9 cellular contexts compared by ENCODE assay signal in genomic region chr7:76262683-76263402, GRCh38. TPM values are rescaled to one million over a fixed set of nuclear protein-coding genes. Genes with fewer than 3 reads are reported as not detected.
DNase-seq lines count a peak whose midpoint lies in the region; ATAC-seq and TF ChIP-seq lines count a peak whose summit lies in the region.
"Had no signal": no experiment of that assay in that cellular context is flagged by ENCODE, and none has a peak within 500 bp of the region (broad histone marks: within the 10 kb centered on the region; RNA-seq: fewer than 3 reads in every experiment).

No MANE protein-coding gene starts in this region.

- no peak overlapping the region; the same call in 2 of the 3 replicates for H3K4me3 Mint-ChIP-seq in GM23338
- H3K4me3 Mint-ChIP-seq in activated CD4-positive, alpha-beta memory T cell treated with anti-CD3 and anti-CD28 coated beads for 36 hours: no peak overlapping the region
- H3K4me3 Mint-ChIP-seq: T-helper 1 cell treated with Interleukin-12 subunit alpha and Interleukin-12 subunit beta and Interleukin-4 antibody, amounts not matched to agents 30 μg/mL and 1 μg/mL, for 36 hours had no signal

- H3K9me3 ChIP-seq in osteoblast (ENCODE audit: low read depth, low read length) (no peaks in the 10 kb centered on the region), suprapubic skin (no peaks in the 10 kb centered on the region)

- no peak for TF ChIP-seq EP300 in suprapubic skin (IDR thresholded peaks at IDR 0.05)

- ATAC-seq in GM23338: peak; percentile 48

- CTCF ChIA-PET in activated CD4-positive, alpha-beta memory T cell treated with anti-CD3 and anti-CD28 coated beads for 36 hours (lab: Charles Lee): interaction anchor here (0.6 to 5.0 kb wide), 15 partner anchors 11 to 243 kb away, joined by 3 to 48 read pairs (median 4); partner anchors contain the start of genes HSPB1 and MDH2

- H3K79me2 ChIP-seq in GM23338 (replicated peaks; ENCODE audit: insufficient read depth) (no peaks in the 10 kb centered on the region), osteoblast (ENCODE audit: insufficient read depth, low read length) (no peaks in the 10 kb centered on the region)

- H2AFZ ChIP-seq in GM23338 (no peak overlapping the region), osteoblast (ENCODE audit: low read length) (no peak overlapping the region)

- no peaks in the 10 kb centered on the region for H3K36me3 ChIP-seq in GM23338 (ENCODE audit: insufficient read depth)
- H3K36me3 ChIP-seq in osteoblast (ENCODE audit: insufficient read depth, low read length): no peaks in the 10 kb centered on the region
- H3K36me3 ChIP-seq in suprapubic skin: no peaks in the 10 kb centered on the region

- DNase-seq in CMK (ENCODE audit: low read depth) (peak; percentile 40), GM23338 (ENCODE audit: low spot score) (peak; percentile 93), NCI-H2196 (lab: John Stamatoyannopoulos, UW; ENCODE audit: unreplicated experiment) (peak; percentile 78), foreskin melanocyte (peak; percentile 48), osteoblast (ENCODE audit: insufficient read length, low spot score, missing footprints) (peak; percentile 96), 8988T (no peak), suprapubic skin (ENCODE audit: low spot score in 2 of 2) (no peak)
- DNase-seq in activated CD4-positive, alpha-beta memory T cell treated with anti-CD3 and anti-CD28 coated beads for 36 hours: peak; percentile 54

- H3K4me1 Mint-ChIP-seq in GM23338: peaks cover 35% of the 10 kb centered on the region
- peaks cover under 1% of the 10 kb centered on the region for H3K4me1 Mint-ChIP-seq in activated CD4-positive, alpha-beta memory T cell treated with anti-CD3 and anti-CD28 coated beads for 36 hours (ENCODE audit: low read depth)

- POLR2A ChIA-PET in activated CD4-positive, alpha-beta memory T cell treated with anti-CD3 and anti-CD28 coated beads for 36 hours (lab: Charles Lee): interaction anchor here (0.6 to 0.7 kb wide), 2 partner anchors 25 to 169 kb away, joined by 3 read pairs; no protein-coding TSS in a partner anchor

- peak; percentile 89 to 98 for TF ChIP-seq CTCF in GM23338 (conservative IDR thresholded peaks at IDR 0.05; ENCODE audit: low read depth in 2 of 2)
- peak; percentile 86 for TF ChIP-seq CTCF in osteoblast (IDR thresholded peaks at IDR 0.05; ENCODE audit: extremely low read depth, low read depth, low read length)
- TF ChIP-seq CTCF in suprapubic skin (IDR thresholded peaks at IDR 0.05): peak in 1 of 2 donors; percentile 68

- intact Hi-C loops in activated CD4-positive, alpha-beta memory T cell treated with anti-CD3 and anti-CD28 coated beads for 36 hours (cut with micrococcal nuclease): loop anchor here (1.0 to 2.0 kb wide), 2 partner anchors 85 to 94 kb away; no protein-coding TSS in a partner anchor

- H3F3A ChIP-seq in GM23338 (replicated peaks; ENCODE audit: low read depth): peaks cover 3% of the 10 kb centered on the region

- TF ChIP-seq POLR2A in suprapubic skin (IDR thresholded peaks at IDR 0.05): no peak

- peak overlapping the region; percentile 48; the same call in 1 of the 2 replicates for H3K27ac Mint-ChIP-seq in GM23338
- no peak overlapping the region for H3K27ac Mint-ChIP-seq in activated CD4-positive, alpha-beta memory T cell treated with anti-CD3 and anti-CD28 coated beads for 36 hours
- H3K27ac Mint-ChIP-seq: T-helper 1 cell treated with Interleukin-12 subunit alpha and Interleukin-12 subunit beta and Interleukin-4 antibody, amounts not matched to agents 30 μg/mL and 1 μg/mL, for 36 hours had no signal

- 75% methylated on average over 7 of the region's 7 CpGs for WGBS in suprapubic skin

- H4K20me1 ChIP-seq in GM23338 (replicated peaks; ENCODE audit: insufficient read depth) (no peaks in the 10 kb centered on the region), osteoblast (ENCODE audit: insufficient read depth, low read length) (no peaks in the 10 kb centered on the region)

- H3K9me3 Mint-ChIP-seq in GM23338: no peaks in the 10 kb centered on the region; the same call in 2 of the 3 replicates
- no peaks in the 10 kb centered on the region for H3K9me3 Mint-ChIP-seq in activated CD4-positive, alpha-beta memory T cell treated with anti-CD3 and anti-CD28 coated beads for 36 hours
- H3K9me3 Mint-ChIP-seq: T-helper 1 cell treated with Interleukin-12 subunit alpha and Interleukin-12 subunit beta and Interleukin-4 antibody, amounts not matched to agents 30 μg/mL and 1 μg/mL, for 36 hours had no signal

- H3K4me2 ChIP-seq in GM23338 (peak overlapping the region; percentile 66; the same call in 1 of the 2 replicates), osteoblast (ENCODE audit: insufficient read depth, low read length) (no peak overlapping the region)

- H3K9me2 ChIP-seq in GM23338 (ENCODE audit: insufficient read depth): no peaks in the 10 kb centered on the region

- H3K27ac ChIP-seq in GM23338 (ENCODE audit: low read depth) (peak overlapping the region; percentile 53; the same call in 1 of the 2 replicates), osteoblast (ENCODE audit: low read depth, low read length) (no peak overlapping the region), suprapubic skin (no peak overlapping the region)

- peaks cover 21% of the 10 kb centered on the region for H3K27me3 Mint-ChIP-seq in GM23338 (ENCODE audit: insufficient read depth, low read depth, poor library complexity)
- peaks cover 24% of the 10 kb centered on the region for H3K27me3 Mint-ChIP-seq in activated CD4-positive, alpha-beta memory T cell treated with anti-CD3 and anti-CD28 coated beads for 36 hours

- H3K36me3 Mint-ChIP-seq in GM23338 (ENCODE audit: low read depth): 0 out of 3 replicates have a peak, but pooled peaks cover under 1% of the 10 kb centered on the region
- no peaks in the 10 kb centered on the region for H3K36me3 Mint-ChIP-seq in activated CD4-positive, alpha-beta memory T cell treated with anti-CD3 and anti-CD28 coated beads for 36 hours

- peaks cover 8% of the 10 kb centered on the region for H3K27me3 ChIP-seq in GM23338 (ENCODE audit: insufficient read depth)
- peaks cover 18% of the 10 kb centered on the region for H3K27me3 ChIP-seq in osteoblast (ENCODE audit: insufficient read depth, low read length)
- peaks cover 41% of the 10 kb centered on the region for H3K27me3 ChIP-seq in suprapubic skin

- H3K4me1 ChIP-seq in GM23338 (ENCODE audit: insufficient read depth) (peaks cover 27% of the 10 kb centered on the region), osteoblast (ENCODE audit: insufficient read depth, low read length) (no peaks in the 10 kb centered on the region), suprapubic skin (peaks cover 17% of the 10 kb centered on the region)

- H3K4me3 ChIP-seq in GM23338 (no peak overlapping the region), osteoblast (ENCODE audit: insufficient read depth, low read length) (no peak overlapping the region), suprapubic skin (no peak overlapping the region)

TF ChIP-seq in GM23338, 12 proteins besides CTCF, POLR2A, EP300 and RAD21:
- no peak for TF ChIP-seq EZH2 (IDR thresholded peaks at IDR 0.05; ENCODE audit: low read depth, unreplicated experiment)
- no peak for TF ChIP-seq REST (IDR thresholded peaks at IDR 0.05; ENCODE audit: unreplicated experiment)
- TF ChIP-seq CREB1 (CRISPR knock-in tag; IDR thresholded peaks at IDR 0.05; ENCODE audit: low read depth): 0 out of 2 replicates have a peak, but pooled peaks have one; percentile 13

RNA-seq across cellular contexts. Expression of gene HSPB1, which starts 39.6 kb away (rescaled TPM):
- total RNA-seq in GM23338 (2014; rRNA removed; shearing (Covaris generic)): 47.5 and 48.1 TPM in 2 replicates
- polyA plus RNA-seq in GM23338 (2016; fragmentation: Nextera tagmentation; extraction: Ambion mirVana): 437 and 458 TPM in 2 replicates
- total RNA-seq in activated CD4-positive, alpha-beta memory T cell treated with anti-CD3 and anti-CD28 coated beads for 36 hours: 100 to 1,000 TPM; 119 to 127 TPM
- 67.2 and 72.7 TPM in 2 replicates for total RNA-seq in osteoblast
- total RNA-seq in suprapubic skin: 1,000 to 10,000 TPM in 3 of 4 donors, 100 to 1,000 TPM in 1; 981 to 2,288 (median 2,045) TPM

Comparison
In these comparisons a context has a peak if more than half of its experiments do, and no peak if none do; other contexts are left out.
1. DNase-seq: peak in CMK (single experiment), GM23338 (single experiment), NCI-H2196 (single experiment), activated CD4-positive, alpha-beta memory T cell treated with anti-CD3 and anti-CD28 coated beads for 36 hours (single experiment), foreskin melanocyte (single experiment) and osteoblast (single experiment); none in 8988T (single experiment) and suprapubic skin (0 of 2).
2. RNA of gene HSPB1, which starts 39.6 kb away (total RNA-seq): 981 to 2,288 TPM in suprapubic skin; 119 to 127 TPM in activated CD4-positive, alpha-beta memory T cell treated with anti-CD3 and anti-CD28 coated beads for 36 hours, 67.2 to 72.7 TPM in osteoblast and 47.5 to 48.1 TPM in GM23338; every median in the first group is over 4 times any median in the second.